9 cellular contexts compared by ENCODE assay signal in the genomic region with DNA sequence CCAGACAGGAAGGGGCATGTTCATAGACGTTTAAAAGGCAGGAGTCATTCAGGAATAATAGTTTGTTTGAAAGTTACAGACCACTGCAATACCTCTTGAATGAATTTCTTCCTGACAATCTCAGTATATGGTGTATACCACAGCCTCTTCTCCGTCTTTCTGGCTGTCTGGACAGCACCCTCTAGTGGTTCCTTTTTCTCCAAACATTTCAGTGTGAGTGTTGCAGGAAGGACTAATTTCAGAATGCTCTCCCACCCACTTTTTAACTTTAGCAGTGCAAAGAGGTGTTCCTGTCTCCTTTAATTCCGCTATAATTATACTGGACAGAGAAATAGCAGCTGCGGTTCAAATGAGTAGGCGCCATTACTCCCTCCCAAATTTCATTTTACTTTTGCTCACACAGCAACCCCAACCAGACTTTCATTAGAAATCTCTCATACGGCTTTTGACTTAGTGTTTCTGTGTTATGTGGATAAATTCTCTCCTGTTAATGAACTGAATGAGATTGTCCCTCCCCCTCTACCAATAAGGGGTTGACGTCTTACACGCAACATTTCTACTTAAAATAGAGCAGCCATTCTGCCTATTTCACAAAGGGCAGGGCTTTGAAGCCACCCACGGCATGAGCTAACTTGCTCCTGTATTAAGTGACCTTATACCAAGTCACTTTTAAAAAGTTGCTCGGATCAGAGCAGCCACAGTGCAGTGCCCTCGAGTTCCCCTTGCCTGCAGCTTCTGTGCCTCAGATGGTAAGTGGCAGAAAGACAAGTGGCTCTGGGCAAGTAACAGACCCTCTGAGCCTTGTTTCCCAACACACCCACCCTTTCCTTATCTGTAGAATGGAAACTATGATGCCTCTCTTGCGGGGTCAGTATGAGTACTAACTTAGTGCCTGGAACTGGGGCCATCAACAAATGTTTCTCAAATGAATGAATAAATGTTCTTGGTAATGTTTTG.
DNase-seq lines count a peak whose midpoint lies in the region; ATAC-seq and TF ChIP-seq lines count a peak whose summit lies in the region.
"Had no signal": no experiment of that assay in that cellular context is flagged by ENCODE, and none has a peak within 500 bp of the region (broad histone marks: within the 10 kb centered on the region; RNA-seq: fewer than 3 reads in every experiment).

No MANE protein-coding gene starts in this region.

- peaks cover 0 to 7% (median 0%) of the 10 kb centered on the region in 3 donors for H3K4me1 ChIP-seq in gastroesophageal sphincter

- peak; percentile 77 for DNase-seq in DMS53 (lab: John Stamatoyannopoulos, UW)
- DNase-seq in KG1 (lab: John Stamatoyannopoulos, UW), result peak; percentile 48
- peak; percentile 70 for DNase-seq in SK-MEL-5 (ENCODE audit: low read depth, low spot score)
- no peak for DNase-seq in retinal pigment epithelial cell (ENCODE audit: low read depth)
- DNase-seq in immature natural killer cell, result no peak
- no peak for DNase-seq in activated T-cell treated with anti-CD3 and anti-CD28 coated beads, Interleukin-2, amount 50 U/mL, for 1 hour

- in situ Hi-C loops in SK-MEL-5 (cut with HindIII; ENCODE audit: low pct_unique_long_range_greater_than_20kb, low sequenced_read_pairs), result no loop called here

- peaks cover 0 to 9% (median 0%) of the 10 kb centered on the region in 6 donors for H3K9me3 Mint-ChIP-seq in immature natural killer cell

- no peak for TF ChIP-seq EP300 in gastroesophageal sphincter (IDR thresholded peaks at IDR 0.05)

- H3K27me3 Mint-ChIP-seq in immature natural killer cell (ENCODE audit: low read depth in 3 of 3), result peaks cover 1 to 6% (median 3%) of the 10 kb centered on the region in 3 donors

- peaks cover 36% of the 10 kb centered on the region for H3K27me3 ChIP-seq in gastroesophageal sphincter

- no peak overlapping the region for H3K4me3 Mint-ChIP-seq in immature natural killer cell

- TF ChIP-seq CTCF in gastroesophageal sphincter (IDR thresholded peaks at IDR 0.05) (peak; percentile 35 to 70 (median 46)), retinal pigment epithelial cell (conservative IDR thresholded peaks at IDR 0.05; ENCODE audit: low read depth, low read length) (peak; percentile 64)

- no peaks in the 10 kb centered on the region for H3K36me3 Mint-ChIP-seq in immature natural killer cell

- peak; percentile 72 for ATAC-seq in GM19438 (IDR thresholded peaks at IDR 0.05; ENCODE audit: low read depth, unreplicated experiment)
- ATAC-seq in gastroesophageal sphincter, result no peak

- no peak overlapping the region for H3K27ac Mint-ChIP-seq in immature natural killer cell

- no peaks in the 10 kb centered on the region for H3K9me3 ChIP-seq in gastroesophageal sphincter

- H3K27ac ChIP-seq in gastroesophageal sphincter, result no peak overlapping the region
- H3K27ac ChIP-seq: skin epidermis had no signal

- no peaks in the 10 kb centered on the region for H3K4me1 Mint-ChIP-seq in immature natural killer cell

- TF ChIP-seq POLR2A in gastroesophageal sphincter (IDR thresholded peaks at IDR 0.05), result no peak

- no peaks in the 10 kb centered on the region for H3K36me3 ChIP-seq in gastroesophageal sphincter

- WGBS in gastroesophageal sphincter (ENCODE audit: low coverage in 1 of 2), 2 donors, result 29 to 42% methylated on average over 9 to 12 of the region's 12 CpGs

- H3K4me3 ChIP-seq in gastroesophageal sphincter (no peak overlapping the region), retinal pigment epithelial cell (ENCODE audit: low read length) (no peak overlapping the region)
- H3K4me3 ChIP-seq: skin epidermis had no signal

Comparison
In these comparisons a context has a peak if more than half of its experiments do, and no peak if none do; other contexts are left out.
1. DNase-seq: peak in DMS53 (single experiment), KG1 (single experiment) and SK-MEL-5 (single experiment); none in retinal pigment epithelial cell (single experiment), immature natural killer cell (0 of 3) and activated T-cell treated with anti-CD3 and anti-CD28 coated beads, Interleukin-2, amount 50 U/mL, for 1 hour (single experiment).